19 cellular contexts compared by ENCODE assay signal in genomic region chr13:49731766-49732165, GRCh38. TPM values are rescaled to one million over a fixed set of nuclear protein-coding genes. Genes with fewer than 3 reads are reported as not detected.
DNase-seq lines count a peak whose midpoint lies in the region; ATAC-seq, FAIRE-seq and TF ChIP-seq lines count a peak whose summit lies in the region.
"Had no signal": no experiment of that assay in that cellular context is flagged by ENCODE, and none has a peak within 500 bp of the region (broad histone marks: within the 10 kb centered on the region; RNA-seq: fewer than 3 reads in every experiment).

No MANE protein-coding gene starts in this region.

- ATAC-seq in Right ventricle myocardium inferior: no peak
- no peak for ATAC-seq in GM12878
- ATAC-seq in HG03354 (IDR thresholded peaks at IDR 0.05; ENCODE audit: poor library complexity, severe bottlenecking, unreplicated experiment): no peak
- ATAC-seq in GM21447 (IDR thresholded peaks at IDR 0.05; ENCODE audit: unreplicated experiment): no peak
- no peak for ATAC-seq in HG02840 (IDR thresholded peaks at IDR 0.05; ENCODE audit: low FRiP score, unreplicated experiment)
- ATAC-seq: esophagus mucosa, Panc1 had no signal

- RAD21 ChIA-PET in GM12878 (lab: Charles Lee; ENCODE audit: unreplicated experiment): no interaction called here

- TF ChIP-seq RAD21 in GM12878 (IDR thresholded peaks at IDR 0.05; ENCODE audit: insufficient read depth, low read depth, low read length): no peak

- no peak overlapping the region for H2BK120ac ChIP-seq in neuronal stem cell (ENCODE audit: low read depth, low read length)

- no peak overlapping the region for H2AFZ ChIP-seq in GM12878 (ENCODE audit: control insufficient read depth, low read depth, low read length)
- no peak overlapping the region for H2AFZ ChIP-seq in neuronal stem cell (ENCODE audit: low read length)

- H3K79me2 ChIP-seq in GM12878 (ENCODE audit: control insufficient read depth, insufficient read depth, low read length): no peaks in the 10 kb centered on the region

- H3K4me2 ChIP-seq in GM12878 (ENCODE audit: control insufficient read depth, insufficient read depth) (no peak overlapping the region), neuronal stem cell (ENCODE audit: insufficient read depth, low read length, poor library complexity, severe bottlenecking) (no peak overlapping the region)

- H3K4me3 ChIP-seq in cardiac muscle cell (no peak overlapping the region), GM12878 (no peak overlapping the region), left ventricle myocardium inferior (no peak overlapping the region), neuronal stem cell (ENCODE audit: low read length in 2 of 2) (no peak overlapping the region)
- H3K4me3 ChIP-seq: spleen, thyroid gland had no signal

- H2BK15ac ChIP-seq in neuronal stem cell (ENCODE audit: low read length): no peak overlapping the region

- H3K27ac ChIP-seq in cardiac muscle cell (peak overlapping the region; percentile 49), GM12878 (ENCODE audit: control insufficient read depth, insufficient read depth) (no peak overlapping the region), left ventricle myocardium inferior (replicated peaks) (peak overlapping the region; percentile 49), neuronal stem cell (replicated peaks; ENCODE audit: low read length) (no peak overlapping the region)
- H3K27ac ChIP-seq: spleen had no signal

- H4K20me1 ChIP-seq in GM12878 (ENCODE audit: control insufficient read depth, insufficient read depth): no peaks in the 10 kb centered on the region

- H3K14ac ChIP-seq in neuronal stem cell (ENCODE audit: low read length): no peak overlapping the region

- H3K36me3 ChIP-seq in cardiac muscle cell (peaks cover 22% of the 10 kb centered on the region), GM12878 (ENCODE audit: control insufficient read depth in 2 of 2, insufficient read depth in 2 of 2, low read length in 1 of 2) (no peaks in the 10 kb centered on the region; a peak in 1 of 4 replicates), left ventricle myocardium inferior (peaks cover 28% of the 10 kb centered on the region), neuronal stem cell (replicated peaks in 1 of 2; ENCODE audit: control insufficient read depth in 2 of 2, insufficient read depth in 2 of 2, low read length in 2 of 2) (peaks cover 0 to 45% of the 10 kb centered on the region in 2 donors)
- H3K36me3 ChIP-seq: thyroid gland had no signal

- H3K4me1 ChIP-seq in cardiac muscle cell (ENCODE audit: low read depth) (no peaks in the 10 kb centered on the region), GM12878 (ENCODE audit: control insufficient read depth, insufficient read depth, low read length) (no peaks in the 10 kb centered on the region), left ventricle myocardium inferior (peaks cover 28% of the 10 kb centered on the region), neuronal stem cell (ENCODE audit: control insufficient read depth in 2 of 2, insufficient read depth in 1 of 2, low read depth in 1 of 2, low read length in 2 of 2) (no peaks in the 10 kb centered on the region)
- H3K4me1 ChIP-seq: spleen had no signal

- CTCF ChIA-PET in GM12878 (lab: Yijun Ruan, JAX): no interaction called here

- DNase-seq in cardiac muscle cell (ENCODE audit: low read depth in 1 of 2, low spot score in 1 of 2) (peak in 1 of 2 donors; percentile 62), Right ventricle myocardium inferior (ENCODE audit: missing footprints) (no peak), GM12878 (ENCODE audit: low read depth, low spot score) (no peak), left ventricle myocardium inferior (no peak), neuronal stem cell (ENCODE audit: low spot score) (no peak)
- DNase-seq: DMS53, islet precursor cell, naive B cell, NCI-H226, spleen, T-helper 2 cell, thyroid gland had no signal

- TSS peak; percentile 41 for BruUV-seq in GM12878 (replicated peaks; lab: Mats Ljungman, UMichigan)

- H3K9me3 ChIP-seq in cardiac muscle cell (ENCODE audit: low read depth): no peaks in the 10 kb centered on the region
- no peaks in the 10 kb centered on the region for H3K9me3 ChIP-seq in GM12878 (replicated peaks; ENCODE audit: control insufficient read depth, insufficient read depth, low read length)
- H3K9me3 ChIP-seq in left ventricle myocardium inferior (replicated peaks): no peaks in the 10 kb centered on the region
- H3K9me3 ChIP-seq in neuronal stem cell (replicated peaks in 1 of 2; ENCODE audit: control insufficient read depth in 2 of 2, insufficient read depth in 1 of 2, low read depth in 1 of 2, low read length in 2 of 2): no peaks in the 10 kb centered on the region
- H3K9me3 ChIP-seq: spleen, thyroid gland had no signal

- no peak overlapping the region for H2BK5ac ChIP-seq in neuronal stem cell (ENCODE audit: low read length)

- H2BK12ac ChIP-seq in neuronal stem cell (ENCODE audit: low read length): no peak overlapping the region

- TF ChIP-seq CTCF in cardiac muscle cell (IDR thresholded peaks at IDR 0.05; ENCODE audit: low read depth, low read length) (no peak), GM12878 (IDR thresholded peaks at IDR 0.05 in 2 of 3, conservative IDR thresholded peaks at IDR 0.05 in 1 of 3; ENCODE audit: control insufficient read depth in 2 of 3, extremely low read depth in 1 of 3, insufficient read depth in 1 of 3, low read depth in 3 of 3, low read length in 3 of 3) (no peak), left ventricle myocardium inferior (IDR thresholded peaks at IDR 0.05; ENCODE audit: borderline replicate concordance) (no peak)

- H3K9ac ChIP-seq in GM12878 (ENCODE audit: control insufficient read depth, insufficient read depth, low read length) (no peak overlapping the region), neuronal stem cell (ENCODE audit: low read depth, low read length, poor library complexity) (no peak overlapping the region)

- H3K18ac ChIP-seq in neuronal stem cell (ENCODE audit: low read length): no peak overlapping the region

- in situ Hi-C loops in GM12878 (cut with MboI): no loop called here

- POLR2A ChIA-PET in GM12878 (lab: Charles Lee): interaction anchor here (0.6 kb wide), 2 partner anchors 61 to 219 kb away, joined by 4 read pairs; partner anchors contain the start of gene KPNA3

- H3K27me3 ChIP-seq in cardiac muscle cell: no peaks in the 10 kb centered on the region
- no peaks in the 10 kb centered on the region for H3K27me3 ChIP-seq in GM12878 (replicated peaks in 1 of 2; ENCODE audit: control insufficient read depth in 2 of 2, insufficient read depth in 2 of 2, low read length in 1 of 2)
- H3K27me3 ChIP-seq in left ventricle myocardium inferior (ENCODE audit: low read depth): no peaks in the 10 kb centered on the region
- no peaks in the 10 kb centered on the region for H3K27me3 ChIP-seq in neuronal stem cell (ENCODE audit: control insufficient read depth in 3 of 3, insufficient read depth in 3 of 3, low read depth in 1 of 3, low read length in 3 of 3)
- H3K27me3 ChIP-seq: spleen, thyroid gland had no signal

- no peak overlapping the region for H3K23ac ChIP-seq in neuronal stem cell (ENCODE audit: low read depth, low read length, poor library complexity)

- no peak overlapping the region for H4K91ac ChIP-seq in neuronal stem cell (ENCODE audit: low read depth, low read length, poor library complexity)

- no peak overlapping the region for H2AK5ac ChIP-seq in neuronal stem cell (ENCODE audit: low read depth, low read length)

- no peak for TF ChIP-seq EP300 in GM12878 (IDR thresholded peaks at IDR 0.05; ENCODE audit: borderline replicate concordance in 1 of 2, control insufficient read depth in 1 of 2, low read depth in 2 of 2, low read length in 2 of 2)

- no peak overlapping the region for H4K8ac ChIP-seq in neuronal stem cell (ENCODE audit: low read depth, low read length)

- H3K79me1 ChIP-seq in neuronal stem cell (ENCODE audit: low read depth, low read length): no peaks in the 10 kb centered on the region

- SMC1A ChIA-PET in GM12878 (lab: Charles Lee; ENCODE audit: uncharacterized antibody, unreplicated experiment): interaction anchor here (0.5 kb wide), 1 partner anchor 166 kb away, joined by 3 read pairs; no protein-coding TSS in a partner anchor

- TF ChIP-seq POLR2A in GM12878 (IDR thresholded peaks at IDR 0.05; ENCODE audit: low read depth, low read length): no peak

- FAIRE-seq in GM12878 (lab: Jason Lieb, UNC): no peak
- FAIRE-seq: A204.1, GM12892 had no signal

- intact Hi-C loops in Right ventricle myocardium inferior (cut with DNase I) (loop anchor here (5.0 kb wide), 1 partner anchor 61 kb away; the partner anchor contains the start of gene KPNA3), GM12878 (cut with micrococcal nuclease; ENCODE audit: unreplicated experiment) (no loop called here), left ventricle myocardium inferior (cut with micrococcal nuclease) (no loop called here)

- no peak overlapping the region for H3K4ac ChIP-seq in neuronal stem cell (ENCODE audit: low read length)

RNA-seq across cellular contexts. Expression of gene EBPL, which starts 40.5 kb away (rescaled TPM):
- total RNA-seq in cardiac muscle cell (79.8 and 104 TPM in 2 replicates), Right ventricle myocardium inferior (5.8 TPM), GM12878 (2014; rRNA removed) (56.5 and 57.4 TPM in 2 replicates), GM12878 (2014; rRNA removed; fragmentation: Illumina TruSeq; extraction: Trizol) (35.1 and 35.8 TPM in 2 replicates), GM12878 (2021) (42.4 and 43.0 TPM in 2 replicates), left ventricle myocardium inferior (6.0 TPM)
- polyA plus RNA-seq in cardiac muscle cell (75.1 and 105 TPM in 2 replicates), GM12878 (2011; rRNA removed) (44.5 and 61.5 TPM in 2 replicates), GM12878 (2014; fragmentation: Illumina TruSeq; extraction: Trizol) (39.8 and 41.9 TPM in 2 replicates), GM12878 (2014; fragmentation: Nextera tagmentation; extraction: Ambion mirVana) (10 to 100 TPM in 1 of 2 experiments, 1 to 10 TPM in 1; 6.2 to 16.7 TPM), GM12878 (2014; rRNA removed) (59.3 and 72.8 TPM in 2 replicates), GM12878 (2016; fragmentation: Nextera tagmentation; extraction: Ambion mirVana) (10 to 100 TPM; 52.5 to 67.6 TPM)
- 9.8 and 11.8 TPM in 2 replicates for total RNA-seq in GM12878 (2013; cell fraction: nucleolus; rRNA removed)
- polyA plus RNA-seq in GM12878 (2011; ENCODE audit: low read depth): 36.8 TPM
- 37.4 and 50.9 TPM in 2 replicates for polyA plus RNA-seq in GM12878 (2011; cell fraction: cytosol; rRNA removed)
- polyA plus RNA-seq in GM12878 (2011; cell fraction: nucleus; rRNA removed): 18.4 and 21.6 TPM in 2 replicates
- 36.7 and 46.0 TPM in 2 replicates for polyA plus RNA-seq in GM12878 (2012)
- polyA minus RNA-seq in GM12878 (2011; rRNA and poly(A)+ RNA removed): 16.5 and 24.2 TPM in 2 replicates
- polyA minus RNA-seq in GM12878 (2011; cell fraction: cytosol; rRNA and poly(A)+ RNA removed): 7.1 and 8.8 TPM in 2 replicates
- 3.7 and 6.3 TPM in 2 replicates for polyA minus RNA-seq in GM12878 (2011; cell fraction: nucleus; rRNA and poly(A)+ RNA removed)
- polyA plus RNA-seq in neuronal stem cell (2013, experiment 1 of 2): 98.6 TPM
- 101 TPM for polyA plus RNA-seq in neuronal stem cell (2013, experiment 2 of 2)

Comparison
In these comparisons a context has a peak if more than half of its experiments do, and no peak if none do; other contexts are left out.
1. H3K27ac ChIP-seq: peak in cardiac muscle cell (single experiment) and left ventricle myocardium inferior (single experiment); none in GM12878 (single experiment) and neuronal stem cell (single experiment).